In genomic region chr3:153158961-153159735, GRCh38 we compare ENCODE assay signal across 12 cellular contexts. TPM values are rescaled to one million over a fixed set of nuclear protein-coding genes. Genes with fewer than 3 reads are reported as not detected.
A peak's percentile ranks its signal among the peaks of the same experiment; 100 is the strongest.
DNase-seq lines count a peak whose midpoint lies in the region; ATAC-seq and TF ChIP-seq lines count a peak whose summit lies in the region.
"Had no signal": no experiment of that assay in that cellular context is flagged by ENCODE, and none has a peak within 500 bp of the region (broad histone marks: within the 10 kb centered on the region; RNA-seq: fewer than 3 reads in every experiment).

No MANE protein-coding gene starts in this region.

- peak overlapping the region; percentile 28; the same call in 1 of the 2 replicates for H2AFZ ChIP-seq in GM23338
- no peak overlapping the region for H2AFZ ChIP-seq in OCI-LY3 (ENCODE audit: low read depth, low read length)
- no peak overlapping the region for H2AFZ ChIP-seq in neural progenitor cell (replicated peaks)

- peak overlapping the region; percentile 98 for H3K4me3 Mint-ChIP-seq in GM23338
- H3K4me3 Mint-ChIP-seq in dendritic cell treated with granulocyte-macrophage colony-stimulating factor and Interleukin-4, amounts not matched to agents 40 ng/mL and 50 ng/mL, for 4 days: no peak overlapping the region
- H3K4me3 Mint-ChIP-seq in neural progenitor cell: peak overlapping the region; percentile 98

- H3K9me3 Mint-ChIP-seq in GM23338 (no peaks in the 10 kb centered on the region), neural progenitor cell (no peaks in the 10 kb centered on the region)
- H3K9me3 Mint-ChIP-seq in dendritic cell treated with granulocyte-macrophage colony-stimulating factor and Interleukin-4, amounts not matched to agents 40 ng/mL and 50 ng/mL, for 4 days: no peaks in the 10 kb centered on the region

- no peaks in the 10 kb centered on the region for H3K9me2 ChIP-seq in GM23338 (ENCODE audit: insufficient read depth)

- H3K27ac ChIP-seq in GM23338 (ENCODE audit: low read depth) (no peak overlapping the region), OCI-LY3 (ENCODE audit: low read length) (no peak overlapping the region), neural progenitor cell (no peak overlapping the region)

- H3K27ac Mint-ChIP-seq in GM23338: no peak overlapping the region
- peak overlapping the region; percentile 100 for H3K27ac Mint-ChIP-seq in dendritic cell treated with granulocyte-macrophage colony-stimulating factor and Interleukin-4, amounts not matched to agents 40 ng/mL and 50 ng/mL, for 4 days
- H3K27ac Mint-ChIP-seq in neural progenitor cell: no peak overlapping the region

- intact Hi-C loops in dendritic cell treated with granulocyte-macrophage colony-stimulating factor and Interleukin-4, amounts not matched to agents 40 ng/mL and 50 ng/mL, for 4 days (cut with micrococcal nuclease): no loop called here

- ATAC-seq in GM23338: no peak
- no peak for ATAC-seq in HG03135 (IDR thresholded peaks at IDR 0.05; ENCODE audit: unreplicated experiment)

- H3F3A ChIP-seq in GM23338 (replicated peaks; ENCODE audit: low read depth) (peaks cover 7% of the 10 kb centered on the region; the same call in 1 of the 2 replicates), neural progenitor cell (ENCODE audit: low read depth) (peaks cover 17% of the 10 kb centered on the region)

- H3K36me3 ChIP-seq in GM23338 (ENCODE audit: insufficient read depth): no peaks in the 10 kb centered on the region
- peaks cover 7% of the 10 kb centered on the region for H3K36me3 ChIP-seq in OCI-LY3 (replicated peaks; ENCODE audit: low read depth, low read length)
- no peaks in the 10 kb centered on the region for H3K36me3 ChIP-seq in neural progenitor cell
- H3K36me3 ChIP-seq in MG63: no peaks in the 10 kb centered on the region
- H3K36me3 ChIP-seq: uterus had no signal

- H3K27me3 Mint-ChIP-seq in GM23338 (ENCODE audit: insufficient read depth, low read depth, poor library complexity) (peaks cover 12% of the 10 kb centered on the region), neural progenitor cell (ENCODE audit: insufficient read depth, low read depth) (peaks cover 9% of the 10 kb centered on the region)
- H3K27me3 Mint-ChIP-seq in dendritic cell treated with granulocyte-macrophage colony-stimulating factor and Interleukin-4, amounts not matched to agents 40 ng/mL and 50 ng/mL, for 4 days: no peaks in the 10 kb centered on the region

- H3K4me3 ChIP-seq in GM23338: no peak overlapping the region
- H3K4me3 ChIP-seq in OCI-LY3 (ENCODE audit: low read length): no peak overlapping the region
- no peak overlapping the region for H3K4me3 ChIP-seq in neural progenitor cell
- no peak overlapping the region for H3K4me3 ChIP-seq in MG63

- H3K4me1 ChIP-seq in GM23338 (ENCODE audit: insufficient read depth): peaks cover 3% of the 10 kb centered on the region; the same call in 1 of the 2 replicates
- peaks cover 20% of the 10 kb centered on the region for H3K4me1 ChIP-seq in OCI-LY3 (ENCODE audit: low read length)
- H3K4me1 ChIP-seq in neural progenitor cell: no peaks in the 10 kb centered on the region
- H3K4me1 ChIP-seq: uterus had no signal

- H3K4me2 ChIP-seq in GM23338 (peak overlapping the region; percentile 69; the same call in 1 of the 2 replicates), OCI-LY3 (ENCODE audit: low read length) (peak overlapping the region; percentile 97; the same call in 1 of the 2 replicates), neural progenitor cell (no peak overlapping the region)

- H3K4me1 Mint-ChIP-seq in GM23338 (peaks cover 13% of the 10 kb centered on the region), neural progenitor cell (peaks cover 9% of the 10 kb centered on the region)
- H3K4me1 Mint-ChIP-seq in dendritic cell treated with granulocyte-macrophage colony-stimulating factor and Interleukin-4, amounts not matched to agents 40 ng/mL and 50 ng/mL, for 4 days (ENCODE audit: low read depth): peaks cover 19% of the 10 kb centered on the region

- H3K9me3 ChIP-seq in OCI-LY3 (ENCODE audit: insufficient read depth, low read length): no peaks in the 10 kb centered on the region
- H3K9me3 ChIP-seq in neural progenitor cell (ENCODE audit: low read depth): no peaks in the 10 kb centered on the region
- H3K9me3 ChIP-seq in MG63: no peaks in the 10 kb centered on the region
- H3K9me3 ChIP-seq: uterus had no signal

- H3K27me3 ChIP-seq in GM23338 (ENCODE audit: insufficient read depth): peaks cover 7% of the 10 kb centered on the region; the same call in 1 of the 2 replicates
- H3K27me3 ChIP-seq in OCI-LY3 (ENCODE audit: low read depth, low read length): no peaks in the 10 kb centered on the region
- H3K27me3 ChIP-seq in neural progenitor cell: peaks cover 8% of the 10 kb centered on the region
- H3K27me3 ChIP-seq in MG63: no peaks in the 10 kb centered on the region
- H3K27me3 ChIP-seq: uterus had no signal

- H3K79me2 ChIP-seq in GM23338 (replicated peaks; ENCODE audit: insufficient read depth): peaks cover 19% of the 10 kb centered on the region
- peaks cover 21% of the 10 kb centered on the region for H3K79me2 ChIP-seq in OCI-LY3 (ENCODE audit: low read length)
- H3K79me2 ChIP-seq in neural progenitor cell (ENCODE audit: low read depth): peaks cover 21% of the 10 kb centered on the region

- H4K20me1 ChIP-seq in GM23338 (replicated peaks; ENCODE audit: insufficient read depth): peaks cover 11% of the 10 kb centered on the region
- peaks cover 5% of the 10 kb centered on the region; the same call in 1 of the 2 replicates for H4K20me1 ChIP-seq in OCI-LY3 (ENCODE audit: insufficient read depth, low read length)
- peaks cover 16% of the 10 kb centered on the region for H4K20me1 ChIP-seq in neural progenitor cell (ENCODE audit: low read depth)

- DNase-seq in GM23338 (ENCODE audit: low spot score): no peak
- no peak for DNase-seq in neural progenitor cell (ENCODE audit: low spot score)
- DNase-seq in NCI-H1092 treated with DMSO at 0.1 percent for 48 hours (lab: John Stamatoyannopoulos, UW): no peak
- no peak for DNase-seq in MG63
- DNase-seq: activated effector memory CD4-positive, alpha-beta T cell treated with anti-CD3 and anti-CD28 coated beads, Interleukin-2, amount 50 U/mL, for 16 hours; effector CD8-positive, alpha-beta T cell; hippocampal formation; NCI-H1417 treated with DMSO at 0.1 percent for 48 hours; uterus had no signal

- H3K36me3 Mint-ChIP-seq in GM23338 (ENCODE audit: low read depth): no peaks in the 10 kb centered on the region
- peaks cover 28% of the 10 kb centered on the region for H3K36me3 Mint-ChIP-seq in dendritic cell treated with granulocyte-macrophage colony-stimulating factor and Interleukin-4, amounts not matched to agents 40 ng/mL and 50 ng/mL, for 4 days (ENCODE audit: low read depth)
- H3K36me3 Mint-ChIP-seq in neural progenitor cell: no peaks in the 10 kb centered on the region

- H3K9ac ChIP-seq in OCI-LY3 (ENCODE audit: low read length) (no peak overlapping the region), neural progenitor cell (no peak overlapping the region)

- TF ChIP-seq CTCF in GM23338 (conservative IDR thresholded peaks at IDR 0.05; ENCODE audit: low read depth in 2 of 2): no peak
- no peak for TF ChIP-seq CTCF in OCI-LY3 (IDR thresholded peaks at IDR 0.05; ENCODE audit: low read depth, low read length)
- no peak for TF ChIP-seq CTCF in neural progenitor cell (IDR thresholded peaks at IDR 0.05)

TF ChIP-seq in GM23338, 12 proteins besides CTCF, POLR2A, EP300 and RAD21 (continues in another document):
- TF ChIP-seq ETS1 (IDR thresholded peaks at IDR 0.05): no peak
- TF ChIP-seq NANOG (IDR thresholded peaks at IDR 0.05; ENCODE audit: borderline replicate concordance): no peak
- no peak for TF ChIP-seq ZNF331 (CRISPR knock-in tag; IDR thresholded peaks at IDR 0.05; ENCODE audit: low read depth)
- TF ChIP-seq STAT1 (IDR thresholded peaks at IDR 0.05; ENCODE audit: unreplicated experiment): no peak
- no peak for TF ChIP-seq EZH2 (IDR thresholded peaks at IDR 0.05; ENCODE audit: low read depth, unreplicated experiment)
- no peak for TF ChIP-seq POLR2AphosphoS5 (IDR thresholded peaks at IDR 0.05; ENCODE audit: low read depth)

RNA-seq across cellular contexts. Expression of gene RAP2B, which starts 2.9 kb away (rescaled TPM):
- 21.2 and 24.0 TPM in 2 replicates for total RNA-seq in GM23338 (2014; rRNA removed; shearing (Covaris generic))
- 21.8 and 22.5 TPM in 2 replicates for polyA plus RNA-seq in GM23338 (2016; fragmentation: Nextera tagmentation; extraction: Ambion mirVana)
- total RNA-seq in neural progenitor cell (ENCODE audit: low replicate concordance): 15.9 and 18.1 TPM in 2 replicates
- 10.2 and 11.4 TPM in 2 replicates for total RNA-seq in MG63 (2014; rRNA removed; shearing (Covaris generic); ENCODE audit: low replicate concordance)
